ENCODE assay signal across 18 cellular contexts in the genomic region with DNA sequence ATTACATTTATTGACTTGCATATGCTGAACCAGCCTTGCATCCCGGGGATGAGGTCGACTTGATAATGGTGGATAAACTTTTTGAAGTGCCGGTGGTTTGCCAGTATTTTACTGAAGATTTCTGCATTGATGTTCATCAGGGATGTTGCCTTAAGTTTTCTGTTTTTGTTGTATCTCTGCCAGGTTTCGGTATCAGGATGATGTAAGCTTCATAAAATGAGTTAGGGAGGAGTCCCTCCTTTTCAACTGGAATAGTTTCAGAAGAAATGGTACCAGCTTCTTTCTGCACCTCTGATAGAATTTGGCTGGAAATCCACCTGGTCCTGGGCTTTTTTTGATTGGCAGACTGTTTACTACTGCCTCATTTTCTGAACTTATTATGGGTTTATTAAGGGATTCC.
DNase-seq lines count a peak whose midpoint lies in the region; ATAC-seq and TF ChIP-seq lines count a peak whose summit lies in the region.
"Had no signal": no experiment of that assay in that cellular context is flagged by ENCODE, and none has a peak within 500 bp of the region (broad histone marks: within the 10 kb centered on the region; RNA-seq: fewer than 3 reads in every experiment).

No MANE protein-coding gene starts in this region.

- no peak overlapping the region for H2AFZ ChIP-seq in osteoblast (ENCODE audit: low read length)

- peaks cover 11% of the 10 kb centered on the region for H3K36me3 Mint-ChIP-seq in endothelial cell (ENCODE audit: low read depth, unreplicated experiment)

- no peaks in the 10 kb centered on the region for H3K9me3 ChIP-seq in osteoblast (ENCODE audit: low read depth, low read length)
- H3K9me3 ChIP-seq: colonic mucosa had no signal

- no peaks in the 10 kb centered on the region for H3K79me2 ChIP-seq in osteoblast (ENCODE audit: insufficient read depth, low read length)

- no peaks in the 10 kb centered on the region for H3K4me1 Mint-ChIP-seq in endothelial cell (ENCODE audit: unreplicated experiment)

- no peaks in the 10 kb centered on the region for H4K20me1 ChIP-seq in osteoblast (ENCODE audit: insufficient read depth, low read length)

- no peaks in the 10 kb centered on the region for H3K36me3 ChIP-seq in osteoblast (ENCODE audit: insufficient read depth, low read length)
- H3K36me3 ChIP-seq: colonic mucosa, right atrium auricular region, uterus had no signal

- TF ChIP-seq CTCF in osteoblast (IDR thresholded peaks at IDR 0.05; ENCODE audit: extremely low read depth, low read depth, low read length): no peak
- no peak for TF ChIP-seq CTCF in endothelial cell (IDR thresholded peaks at IDR 0.05; ENCODE audit: unreplicated experiment)

- H3K4me3 ChIP-seq in osteoblast (ENCODE audit: insufficient read depth, low read length): no peak overlapping the region
- H3K4me3 ChIP-seq: colonic mucosa, right atrium auricular region, uterus had no signal

- H3K4me1 ChIP-seq in osteoblast (ENCODE audit: insufficient read depth, low read length): peaks cover 6% of the 10 kb centered on the region
- H3K4me1 ChIP-seq: colonic mucosa, uterus had no signal

- no peaks in the 10 kb centered on the region for H3K27me3 ChIP-seq in osteoblast (ENCODE audit: insufficient read depth, low read length)
- H3K27me3 ChIP-seq: colonic mucosa, right atrium auricular region, uterus had no signal

- H3K27ac Mint-ChIP-seq in endothelial cell (ENCODE audit: unreplicated experiment): no peak overlapping the region
- H3K27ac Mint-ChIP-seq: WTC11 had no signal

- DNase-seq in H4 (ENCODE audit: low spot score): peak; percentile 21
- peak; percentile 8 for DNase-seq in RPMI8226
- DNase-seq in epithelial cell of prostate (ENCODE audit: low read depth, low spot score): no peak
- no peak for DNase-seq in osteoblast (ENCODE audit: insufficient read length, low spot score, missing footprints)
- DNase-seq in NCI-H524 treated with DMSO at 0.1 percent for 48 hours (lab: John Stamatoyannopoulos, UW): no peak
- DNase-seq in SIG-M5 (lab: John Stamatoyannopoulos, UW): no peak
- DNase-seq in endothelial cell (ENCODE audit: low spot score): no peak
- DNase-seq: activated CD8-positive, alpha-beta memory T cell treated with anti-CD3 and anti-CD28 coated beads, Interleukin-2, amount 50 U/mL, for 4 hours; colonic mucosa; islet precursor cell; NCI-H2107; stimulated activated CD4-positive, alpha-beta T cell treated with anti-CD3 and anti-CD28 coated beads, Interleukin-4, amount 100 ng/mL, for 4 hours; stimulated activated naive CD4-positive, alpha-beta T cell treated with Interleukin-2 at 50 U/mL for 16 hours; uterus had no signal

- peak overlapping the region; percentile 34 for H3K4me2 ChIP-seq in osteoblast (ENCODE audit: insufficient read depth, low read length)

- peak overlapping the region; percentile 62 for H3K27ac ChIP-seq in epithelial cell of prostate
- no peak overlapping the region for H3K27ac ChIP-seq in osteoblast (ENCODE audit: low read depth, low read length)
- H3K27ac ChIP-seq: colonic mucosa, right atrium auricular region, uterus had no signal

- H3K4me3 Mint-ChIP-seq in endothelial cell (ENCODE audit: unreplicated experiment): no peak overlapping the region
- H3K4me3 Mint-ChIP-seq: WTC11 had no signal

- H3K9me3 Mint-ChIP-seq in endothelial cell (ENCODE audit: unreplicated experiment): no peaks in the 10 kb centered on the region

- ATAC-seq in GM21717 (IDR thresholded peaks at IDR 0.05; ENCODE audit: unreplicated experiment): no peak
- ATAC-seq: activated naive CD4-positive, alpha-beta T cell treated with anti-CD3 and anti-CD28 coated beads, Interleukin-2, amount 50 U/mL, for 72 hours; WTC11 had no signal

- peaks cover 10% of the 10 kb centered on the region for H3K27me3 Mint-ChIP-seq in endothelial cell (ENCODE audit: unreplicated experiment)

Comparison
In these comparisons a context has a peak if more than half of its experiments do, and no peak if none do; other contexts are left out.
1. DNase-seq: peak in H4 (single experiment) and RPMI8226 (single experiment); none in epithelial cell of prostate (single experiment), osteoblast (single experiment), NCI-H524 treated with DMSO at 0.1 percent for 48 hours (single experiment), SIG-M5 (single experiment) and endothelial cell (single experiment).